In genomic region chr5:87266914-87267573, GRCh38 we compare ENCODE assay signal across 8 cellular contexts. TPM values are rescaled to one million over a fixed set of nuclear protein-coding genes. Genes with fewer than 3 reads are reported as not detected.
DNase-seq lines count a peak whose midpoint lies in the region; ATAC-seq and TF ChIP-seq lines count a peak whose summit lies in the region.

No MANE protein-coding gene starts in this region.

- DNase-seq in T-helper 2 cell treated with Interferon-gamma antibody and Interleukin-4, amounts not matched to agents 5 μg/mL and 100 μg/mL, for 36 hours (ENCODE audit: low spot score): no peak
- no peak for DNase-seq in T-helper 2 cell
- DNase-seq in RWPE2 (ENCODE audit: low spot score): no peak
- no peak for DNase-seq in fibroblast of lung (ENCODE audit: low read depth in 2 of 2)
- no peak for DNase-seq in progenitor cell of endocrine pancreas (ENCODE audit: low spot score, unreplicated experiment)
- DNase-seq in OCI-M2 (lab: John Stamatoyannopoulos, UW; ENCODE audit: unreplicated experiment): no peak
- no peak for DNase-seq in iPS-NIHi7 (ENCODE audit: extremely low spot score)

- H3K36me3 ChIP-seq in RWPE2 (ENCODE audit: low read depth) (peaks cover 10% of the 10 kb centered on the region), fibroblast of lung (ENCODE audit: control insufficient read depth, insufficient read depth, low read length) (no peaks in the 10 kb centered on the region)

- peaks cover 30% of the 10 kb centered on the region for H3K4me1 Mint-ChIP-seq in T-helper 2 cell treated with Interferon-gamma antibody and Interleukin-4, amounts not matched to agents 5 μg/mL and 100 μg/mL, for 36 hours (ENCODE audit: low read depth)
- peaks cover 24% of the 10 kb centered on the region for H3K4me1 Mint-ChIP-seq in progenitor cell of endocrine pancreas (ENCODE audit: low read depth)

- no peak for TF ChIP-seq CTCF in RWPE2 (IDR thresholded peaks at IDR 0.05; ENCODE audit: poor library complexity, severe bottlenecking)
- no peak for TF ChIP-seq CTCF in fibroblast of lung (conservative IDR thresholded peaks at IDR 0.05 in 1 of 2, IDR thresholded peaks at IDR 0.05 in 1 of 2; ENCODE audit: low read depth in 1 of 2, low read length in 2 of 2)
- no peak for TF ChIP-seq CTCF in progenitor cell of endocrine pancreas (IDR thresholded peaks at IDR 0.05; ENCODE audit: unreplicated experiment)

- ATAC-seq in HG02759 (IDR thresholded peaks at IDR 0.05; ENCODE audit: unreplicated experiment): peak; percentile 5
- ATAC-seq in RWPE2 (ENCODE audit: low read depth): peak; percentile 44

- H3K27ac Mint-ChIP-seq in T-helper 2 cell treated with Interferon-gamma antibody and Interleukin-4, amounts not matched to agents 5 μg/mL and 100 μg/mL, for 36 hours: peak overlapping the region; percentile 90
- peak overlapping the region; percentile 100 for H3K27ac Mint-ChIP-seq in progenitor cell of endocrine pancreas

- peak overlapping the region; percentile 100 for H3K4me3 Mint-ChIP-seq in T-helper 2 cell treated with Interferon-gamma antibody and Interleukin-4, amounts not matched to agents 5 μg/mL and 100 μg/mL, for 36 hours
- H3K4me3 Mint-ChIP-seq in progenitor cell of endocrine pancreas (ENCODE audit: low read depth): peak overlapping the region; percentile 100

- H3K27me3 Mint-ChIP-seq in T-helper 2 cell treated with Interferon-gamma antibody and Interleukin-4, amounts not matched to agents 5 μg/mL and 100 μg/mL, for 36 hours (ENCODE audit: low read depth): peaks cover 4% of the 10 kb centered on the region
- peaks cover 8% of the 10 kb centered on the region for H3K27me3 Mint-ChIP-seq in progenitor cell of endocrine pancreas

- H3K4me3 ChIP-seq in RWPE2 (ENCODE audit: severe bottlenecking) (peak overlapping the region; percentile 66), fibroblast of lung (replicated peaks in 1 of 4; ENCODE audit: control extremely low read depth in 1 of 4, insufficient read depth in 1 of 4, low read depth in 3 of 4, low read length in 4 of 4) (peak overlapping the region; percentile 58 to 85 (median 74))

- H3K9me3 Mint-ChIP-seq in T-helper 2 cell treated with Interferon-gamma antibody and Interleukin-4, amounts not matched to agents 5 μg/mL and 100 μg/mL, for 36 hours: no peaks in the 10 kb centered on the region
- no peaks in the 10 kb centered on the region for H3K9me3 Mint-ChIP-seq in progenitor cell of endocrine pancreas (ENCODE audit: low read depth)

- H3K27ac ChIP-seq in RWPE2 (ENCODE audit: poor library complexity, severe bottlenecking) (peak overlapping the region; percentile 85), fibroblast of lung (ENCODE audit: insufficient read depth, low read length) (peak overlapping the region; percentile 80)

- H3K9ac ChIP-seq in fibroblast of lung (ENCODE audit: insufficient read depth, low read length): peak overlapping the region; percentile 86

- no peaks in the 10 kb centered on the region for H3K27me3 ChIP-seq in RWPE2 (ENCODE audit: insufficient read depth, poor library complexity, severe bottlenecking)
- no peaks in the 10 kb centered on the region for H3K27me3 ChIP-seq in fibroblast of lung (ENCODE audit: control insufficient read depth, insufficient read depth, low read length)

- H3K79me2 ChIP-seq in fibroblast of lung (ENCODE audit: control insufficient read depth, insufficient read depth, low read length): peaks cover 42% of the 10 kb centered on the region

- peak overlapping the region; percentile 94 for H3K4me2 ChIP-seq in fibroblast of lung (ENCODE audit: extremely low read depth, insufficient read depth, low read length)

- no peaks in the 10 kb centered on the region for H4K20me1 ChIP-seq in fibroblast of lung (ENCODE audit: control insufficient read depth, extremely low read depth, insufficient read depth, low read length)

- no peaks in the 10 kb centered on the region for H3K9me3 ChIP-seq in RWPE2 (ENCODE audit: severe bottlenecking)
- H3K9me3 ChIP-seq in fibroblast of lung (ENCODE audit: control insufficient read depth, insufficient read depth, low read depth, low read length): no peaks in the 10 kb centered on the region

- peak overlapping the region; percentile 38 for H2AFZ ChIP-seq in fibroblast of lung (ENCODE audit: low read length)

- peaks cover 16% of the 10 kb centered on the region for H3K36me3 Mint-ChIP-seq in T-helper 2 cell treated with Interferon-gamma antibody and Interleukin-4, amounts not matched to agents 5 μg/mL and 100 μg/mL, for 36 hours (ENCODE audit: low read depth)
- H3K36me3 Mint-ChIP-seq in progenitor cell of endocrine pancreas (ENCODE audit: insufficient read depth): peaks cover 2% of the 10 kb centered on the region

- peaks cover 4% of the 10 kb centered on the region for H3K4me1 ChIP-seq in RWPE2 (ENCODE audit: insufficient read depth, poor library complexity, severe bottlenecking)
- no peaks in the 10 kb centered on the region for H3K4me1 ChIP-seq in fibroblast of lung (ENCODE audit: control insufficient read depth, extremely low read depth, insufficient read depth, low read length)

RNA-seq across cellular contexts. Expression of gene RASA1, which starts 0.6 kb away (rescaled TPM):
- total RNA-seq in fibroblast of lung (42.1 and 66.6 TPM in 2 replicates), progenitor cell of endocrine pancreas (42.0 and 42.6 TPM in 2 replicates)
- 45.8 and 64.0 TPM in 2 replicates for polyA plus RNA-seq in fibroblast of lung
- polyA plus RNA-seq in fibroblast of lung (2012): 27.7 and 41.9 TPM in 2 replicates
- 6.5 and 15.6 TPM in 2 replicates for polyA minus RNA-seq in fibroblast of lung (ENCODE audit: low replicate concordance)
